Comparison of ENCODE assay signal across 18 cellular contexts in genomic region chr9:672833-673232, GRCh38.
"Had no signal": no experiment of that assay in that cellular context is flagged by ENCODE, and none has a peak within 500 bp of the region (broad histone marks: within the 10 kb centered on the region; RNA-seq: fewer than 3 reads in every experiment).

No MANE protein-coding gene starts in this region.

- H3K4me3 ChIP-seq: left lung, spleen, tibial nerve had no signal

- H3K4me1 ChIP-seq: parathyroid adenoma had no signal

- ATAC-seq: effector memory CD8-positive, alpha-beta T cell; naive thymus-derived CD8-positive, alpha-beta T cell; T-cell had no signal

- H3K9ac ChIP-seq: parathyroid adenoma had no signal

- DNase-seq: activated B cell treated with CpG ODN at 0.5 μM for 24 hours; activated CD4-positive, alpha-beta memory T cell treated with anti-CD3 and anti-CD28 coated beads for 36 hours; activated CD4-positive, alpha-beta T cell treated with anti-CD3 and anti-CD28 coated beads for 4 hours; activated T-cell treated with anti-CD3 and anti-CD28 coated beads for 4 hours; dermis blood vessel endothelial cell; effector memory CD8-positive, alpha-beta T cell; kidney; left lung; naive thymus-derived CD8-positive, alpha-beta T cell; spleen; stimulated activated naive CD4-positive, alpha-beta T cell; T-cell had no signal

- H3K36me3 ChIP-seq: left lung, neutrophil, spleen, tibial nerve had no signal

- H3K27ac Mint-ChIP-seq: activated B cell treated with CpG ODN at 0.5 μM for 24 hours; activated CD4-positive, alpha-beta memory T cell treated with anti-CD3 and anti-CD28 coated beads for 36 hours; activated naive CD8-positive, alpha-beta T cell; activated T-helper 1 cell treated with anti-CD3 and anti-CD28 coated beads, Interleukin-12 subunit alpha, Interleukin-12 subunit beta, Interleukin-2, Interleukin-4 antibody, amounts not matched to agents 30 ng/mL and 10 ng/mL and 1 ng/mL, durations not matched to agents 14 hours and 24 hours and 36 hours; effector memory CD8-positive, alpha-beta T cell; memory B cell; T-cell had no signal

- H3K27me3 Mint-ChIP-seq: activated CD4-positive, alpha-beta memory T cell treated with anti-CD3 and anti-CD28 coated beads for 36 hours; memory B cell; T-cell had no signal

- H3K4me3 Mint-ChIP-seq: activated B cell treated with CpG ODN at 0.5 μM for 24 hours; activated CD4-positive, alpha-beta memory T cell treated with anti-CD3 and anti-CD28 coated beads for 36 hours; activated naive CD8-positive, alpha-beta T cell; activated T-helper 1 cell treated with anti-CD3 and anti-CD28 coated beads, Interleukin-12 subunit alpha, Interleukin-12 subunit beta, Interleukin-2, Interleukin-4 antibody, amounts not matched to agents 30 ng/mL and 10 ng/mL and 1 ng/mL, durations not matched to agents 14 hours and 24 hours and 36 hours; effector memory CD8-positive, alpha-beta T cell; memory B cell; naive thymus-derived CD8-positive, alpha-beta T cell; T-cell had no signal

- H3K9me3 ChIP-seq: neutrophil had no signal

- H3K27me3 ChIP-seq: left lung, neutrophil, spleen, tibial nerve had no signal

- H3K27ac ChIP-seq: left lung, neutrophil, parathyroid adenoma, spleen had no signal
